In the genomic region with DNA sequence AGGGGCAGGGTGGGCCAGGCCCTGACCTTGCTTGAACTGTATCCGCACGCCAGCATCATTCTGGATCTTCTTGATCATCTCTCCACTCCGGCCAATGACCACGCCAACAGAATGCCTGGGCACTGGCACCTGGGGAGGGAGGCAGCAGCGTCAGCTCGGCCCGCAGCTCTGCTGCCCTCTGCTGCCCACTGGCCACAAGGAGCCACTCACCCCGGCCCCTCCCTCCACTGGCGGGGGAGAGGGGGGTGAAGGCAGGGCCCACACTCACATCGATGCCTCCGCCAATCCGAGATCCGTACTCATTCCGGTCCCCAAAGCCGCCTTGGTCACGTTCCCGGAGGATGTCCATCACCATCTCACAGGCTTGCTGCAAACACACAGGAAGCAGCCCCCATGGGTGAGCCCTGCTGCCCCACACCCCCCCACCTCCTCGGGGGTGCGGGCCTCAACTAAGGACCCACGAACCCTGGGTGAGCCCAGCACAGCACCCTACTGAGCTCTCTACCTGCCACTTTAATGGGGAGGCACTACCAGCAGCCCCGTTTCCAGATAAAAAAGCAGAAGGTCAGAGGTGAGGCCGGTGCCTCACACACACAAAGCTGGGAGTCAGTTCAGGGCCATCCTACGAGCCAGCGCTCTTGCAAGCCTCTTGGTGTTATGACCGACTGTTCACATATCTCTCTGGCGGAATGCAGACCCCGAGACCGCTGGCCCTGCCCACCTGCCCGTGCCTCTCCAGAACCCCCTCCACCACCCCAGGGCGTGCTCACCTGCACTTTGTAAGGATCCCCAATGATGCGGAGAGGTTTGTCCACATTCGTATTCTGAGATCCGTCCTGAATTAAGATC, we compare ENCODE assay signal across 8 cellular contexts. TPM values are rescaled to one million over a fixed set of nuclear protein-coding genes. Genes with fewer than 3 reads are reported as not detected.
DNase-seq lines count a peak whose midpoint lies in the region; ATAC-seq and TF ChIP-seq lines count a peak whose summit lies in the region.

No MANE protein-coding gene starts in this region.

- TF ChIP-seq POLR2A in prostate gland (IDR thresholded peaks at IDR 0.05) = no peak

- intact Hi-C loops in prostate gland (cut with DNase I) = loop anchor here (5.0 kb wide), 1 partner anchor 196 kb away; no protein-coding TSS in a partner anchor

- no peak for ATAC-seq in GM19463 (IDR thresholded peaks at IDR 0.05; ENCODE audit: unreplicated experiment)

- peaks cover under 1% of the 10 kb centered on the region for H3K4me1 ChIP-seq in prostate gland (replicated peaks)

- H3K9me3 ChIP-seq in prostate gland = no peaks in the 10 kb centered on the region

- H3K36me3 ChIP-seq in prostate gland = peaks cover 16 to 56% of the 10 kb centered on the region in 2 donors

- 73% methylated on average over 32 of the region's 33 CpGs for WGBS in prostate gland

- no peak overlapping the region for H3K4me3 ChIP-seq in GM12864 (ENCODE audit: low read depth, low read length)
- H3K4me3 ChIP-seq in prostate gland = no peak overlapping the region

- TF ChIP-seq CTCF in GM12864 (IDR thresholded peaks at IDR 0.05; ENCODE audit: low read depth, low read length, missing control alignments) (peak; percentile 4), VCaP (conservative IDR thresholded peaks at IDR 0.05) (peak; percentile 49), prostate gland (IDR thresholded peaks at IDR 0.05) (peak in 3 of 4 experiments; percentile 27 to 45 (median 43))

- no peaks in the 10 kb centered on the region for H3K27me3 ChIP-seq in prostate gland (replicated peaks; ENCODE audit: insufficient read depth)

- no peak overlapping the region for H3K27ac ChIP-seq in VCaP
- H3K27ac ChIP-seq in prostate gland = no peak overlapping the region

- DNase-seq in GM12864 (ENCODE audit: low read depth) (no peak), glomerular visceral epithelial cell (ENCODE audit: extremely low spot score) (peak; percentile 21), prostate gland (ENCODE audit: low spot score) (no peak), NCI-H2107 treated with DMSO at 0.1 percent for 48 hours (lab: John Stamatoyannopoulos, UW; ENCODE audit: unreplicated experiment) (no peak)
- DNase-seq in activated CD8-positive, alpha-beta memory T cell treated with anti-CD3 and anti-CD28 coated beads, Interleukin-2, amount 50 U/mL, for 48 hours = no peak
- no peak for DNase-seq in activated naive CD4-positive, alpha-beta T cell treated with Interleukin-2 at 50 U/mL for 16 hours

RNA-seq across cellular contexts. Expression of a gene that starts 6.7 kb away (rescaled TPM):
- total RNA-seq in prostate gland = 100 to 1,000 TPM; 146 to 277 TPM

RNA-seq across cellular contexts. Expression of a gene that starts 15.6 kb away (rescaled TPM):
- under 1 TPM; 0.18 to 0.57 TPM for total RNA-seq in prostate gland

RNA-seq across cellular contexts. Expression of a gene that starts 25.0 kb away (rescaled TPM):
- 10 to 100 TPM; 70.7 to 82.7 TPM for total RNA-seq in prostate gland

RNA-seq across cellular contexts. Expression of a gene that starts 41.7 kb away (rescaled TPM):
- total RNA-seq in prostate gland = 10 to 100 TPM; 66.2 to 91.3 TPM

RNA-seq across cellular contexts. Expression of a gene that starts 42.2 kb away (rescaled TPM):
- 1 to 10 TPM; 1.1 to 2.2 TPM for total RNA-seq in prostate gland
